8 cellular contexts compared by ENCODE assay signal in genomic region chr12:46372852-46373302, GRCh38. TPM values are rescaled to one million over a fixed set of nuclear protein-coding genes. Genes with fewer than 3 reads are reported as not detected.
DNase-seq lines count a peak whose midpoint lies in the region; ATAC-seq and TF ChIP-seq lines count a peak whose summit lies in the region.

No MANE protein-coding gene starts in this region.

- H3K4me2 ChIP-seq in hepatocyte = peak overlapping the region; percentile 76

- no peaks in the 10 kb centered on the region for H3K27me3 ChIP-seq in hepatocyte
- no peaks in the 10 kb centered on the region for H3K27me3 ChIP-seq in spleen (replicated peaks in 1 of 7)

- TF ChIP-seq POLR2A in spleen (IDR thresholded peaks at IDR 0.05) = no peak

- ATAC-seq in activated CD8-positive, alpha-beta T cell treated with anti-CD3 and anti-CD28 coated beads for 36 hours = no peak
- no peak for ATAC-seq in GM18519 (IDR thresholded peaks at IDR 0.05; ENCODE audit: low FRiP score, unreplicated experiment)
- ATAC-seq in GM21515 (IDR thresholded peaks at IDR 0.05; ENCODE audit: unreplicated experiment) = no peak

- H3K4me3 ChIP-seq in hepatocyte (peak overlapping the region; percentile 40), spleen (peak overlapping the region; percentile 84 to 99 (median 94))

- peaks cover 44% of the 10 kb centered on the region for H3K36me3 Mint-ChIP-seq in activated CD8-positive, alpha-beta T cell treated with anti-CD3 and anti-CD28 coated beads for 36 hours (ENCODE audit: low read depth)

- intact Hi-C loops in activated CD8-positive, alpha-beta T cell treated with anti-CD3 and anti-CD28 coated beads for 36 hours (cut with micrococcal nuclease) = loop anchor here (5.0 to 10.0 kb wide), 6 partner anchors 84 to 378 kb away; partner anchors contain the start of genes SCAF11 and SLC38A1
- intact Hi-C loops in spleen (cut with DNase I; ENCODE audit: low total_unique reads) = no loop called here

- CTCF ChIA-PET in activated CD8-positive, alpha-beta T cell treated with anti-CD3 and anti-CD28 coated beads for 36 hours (lab: Charles Lee) = interaction anchor here (1.4 kb wide), 1 partner anchor 248 kb away, joined by 3 read pairs; no protein-coding TSS in a partner anchor

- DNase-seq in NCI-H2107 treated with DMSO at 0.1 percent for 48 hours (lab: John Stamatoyannopoulos, UW; ENCODE audit: unreplicated experiment) (peak; percentile 64), NCI-H2107 (lab: John Stamatoyannopoulos, UW) (no peak), hepatocyte (ENCODE audit: low spot score) (no peak), spleen (no peak), LoVo (ENCODE audit: low spot score) (no peak)
- DNase-seq in activated CD8-positive, alpha-beta T cell treated with anti-CD3 and anti-CD28 coated beads for 36 hours = no peak

- H3K27ac ChIP-seq in hepatocyte (peak overlapping the region; percentile 89), spleen (peak overlapping the region; percentile 90 to 100 (median 98))

- H3K4me1 ChIP-seq in hepatocyte (ENCODE audit: insufficient read depth) = peaks cover 29% of the 10 kb centered on the region
- peaks cover 27 to 52% (median 45%) of the 10 kb centered on the region in 6 donors for H3K4me1 ChIP-seq in spleen

- POLR2A ChIA-PET in activated CD8-positive, alpha-beta T cell treated with anti-CD3 and anti-CD28 coated beads for 36 hours (lab: Charles Lee) = interaction anchor here (0.9 to 8.0 kb wide), 6 partner anchors 10 to 175 kb away, joined by 3 to 98 read pairs (median 5); partner anchors contain the start of gene SLC38A1

- no peaks in the 10 kb centered on the region for H3K9me3 Mint-ChIP-seq in activated CD8-positive, alpha-beta T cell treated with anti-CD3 and anti-CD28 coated beads for 36 hours

- H3K27me3 Mint-ChIP-seq in activated CD8-positive, alpha-beta T cell treated with anti-CD3 and anti-CD28 coated beads for 36 hours = peaks cover 4% of the 10 kb centered on the region

- 2% methylated on average over 7 of the region's 16 CpGs for WGBS in hepatocyte (ENCODE audit: low lambda C conversion rate, missing lambda C conversion rate)
- 0 to 2% (median 0%) methylated on average over 12 to 16 of the region's 16 CpGs for WGBS in spleen, 5 donors

- H3K27ac Mint-ChIP-seq in activated CD8-positive, alpha-beta T cell treated with anti-CD3 and anti-CD28 coated beads for 36 hours = peak overlapping the region; percentile 99

- peaks cover 51% of the 10 kb centered on the region for H3K4me1 Mint-ChIP-seq in activated CD8-positive, alpha-beta T cell treated with anti-CD3 and anti-CD28 coated beads for 36 hours (ENCODE audit: low read depth)

- H3K9me2 ChIP-seq in hepatocyte (replicated peaks; ENCODE audit: insufficient read depth) = no peaks in the 10 kb centered on the region

- peaks cover 6% of the 10 kb centered on the region for H3K36me3 ChIP-seq in hepatocyte (replicated peaks; ENCODE audit: insufficient read depth, low read depth)
- H3K36me3 ChIP-seq in spleen = peaks cover 0 to 33% (median 27%) of the 10 kb centered on the region in 6 donors

- H3K9me3 ChIP-seq in hepatocyte (ENCODE audit: low read depth) = no peaks in the 10 kb centered on the region
- H3K9me3 ChIP-seq in spleen = no peaks in the 10 kb centered on the region

- peak overlapping the region; percentile 96 for H3K4me3 Mint-ChIP-seq in activated CD8-positive, alpha-beta T cell treated with anti-CD3 and anti-CD28 coated beads for 36 hours

- peaks cover 41% of the 10 kb centered on the region for H4K20me1 ChIP-seq in hepatocyte (ENCODE audit: insufficient read depth, poor library complexity, severe bottlenecking)

- H2AFZ ChIP-seq in hepatocyte = peak overlapping the region; percentile 74

- peaks cover 54% of the 10 kb centered on the region for H3K79me2 ChIP-seq in hepatocyte

- no peak for TF ChIP-seq CTCF in activated CD8-positive, alpha-beta T cell treated with anti-CD3 and anti-CD28 coated beads for 36 hours (IDR thresholded peaks at IDR 0.05)
- no peak for TF ChIP-seq CTCF in hepatocyte (IDR thresholded peaks at IDR 0.05; ENCODE audit: poor library complexity)
- peak in 1 of 11 experiments; percentile 0 for TF ChIP-seq CTCF in spleen (IDR thresholded peaks at IDR 0.05 in 8 of 11, conservative IDR thresholded peaks at IDR 0.05 in 3 of 11)

RNA-seq across cellular contexts. Expression of gene SLC38A2, which starts 0.3 kb away (rescaled TPM):
- total RNA-seq in activated CD8-positive, alpha-beta T cell treated with anti-CD3 and anti-CD28 coated beads for 36 hours = 100 to 1,000 TPM; 216 to 219 TPM
- total RNA-seq in hepatocyte = 372 and 373 TPM in 2 replicates
- 139 and 144 TPM in 2 replicates for polyA plus RNA-seq in hepatocyte
- 100 to 1,000 TPM; 118 to 297 (median 211) TPM for total RNA-seq in spleen
- polyA plus RNA-seq in spleen = 10 to 100 TPM; 40.7 to 55.9 (median 49.8) TPM
